In the genomic region with DNA sequence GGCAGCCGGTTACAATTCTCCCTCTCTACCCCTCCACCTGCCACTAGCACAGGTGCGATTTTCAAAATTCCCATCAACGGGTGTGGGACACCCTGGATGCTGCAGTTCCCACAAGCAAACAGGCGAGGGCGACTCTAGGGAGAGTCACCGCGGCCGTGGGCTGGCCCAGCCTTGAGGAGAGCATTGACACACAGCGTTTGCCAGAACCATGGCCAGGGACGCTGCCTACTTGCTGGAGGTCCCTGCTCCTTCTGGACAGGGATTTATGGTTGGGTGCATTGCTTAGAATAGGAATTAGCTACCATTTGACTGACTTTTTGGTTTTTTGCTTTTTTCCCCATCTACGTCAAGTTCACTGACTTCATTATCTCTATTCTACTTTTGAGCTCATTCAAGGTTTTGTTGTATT, we compare ENCODE assay signal across 8 cellular contexts. TPM values are rescaled to one million over a fixed set of nuclear protein-coding genes. Genes with fewer than 3 reads are reported as not detected.
DNase-seq lines count a peak whose midpoint lies in the region; ATAC-seq and TF ChIP-seq lines count a peak whose summit lies in the region.

No MANE protein-coding gene starts in this region.

- intact Hi-C loops in natural killer cell (cut with micrococcal nuclease) = loop anchor here (1.0 kb wide), 1 partner anchor 44 kb away; no protein-coding TSS in a partner anchor

- ATAC-seq in GM23338 = peak; percentile 96
- peak; percentile 71 to 89 (median 85) for ATAC-seq in natural killer cell
- peak; percentile 52 for ATAC-seq in thoracic aorta (ENCODE audit: insufficient number of reproducible peaks, low FRiP score, low read depth)
- no peak for ATAC-seq in GM19455 (IDR thresholded peaks at IDR 0.05; ENCODE audit: unreplicated experiment)

- H3K79me2 ChIP-seq in GM23338 (replicated peaks; ENCODE audit: insufficient read depth) = no peaks in the 10 kb centered on the region

- H3K9me3 ChIP-seq in thoracic aorta = no peaks in the 10 kb centered on the region

- H3K4me2 ChIP-seq in GM23338 = no peak overlapping the region

- H3K9me2 ChIP-seq in GM23338 (ENCODE audit: insufficient read depth) = no peaks in the 10 kb centered on the region

- DNase-seq in AG10803 (ENCODE audit: low read depth) (peak; percentile 51), GM23338 (ENCODE audit: low spot score) (peak; percentile 95), NCI-H748 (lab: John Stamatoyannopoulos, UW; ENCODE audit: unreplicated experiment) (peak; percentile 80), epithelial cell of esophagus (ENCODE audit: low read depth) (peak; percentile 79), natural killer cell (peak; percentile 33), thoracic aorta (ENCODE audit: low spot score) (no peak)
- DNase-seq in activated CD8-positive, alpha-beta memory T cell treated with anti-CD3 and anti-CD28 coated beads for 4 hours (ENCODE audit: low read depth in 2 of 2) = peak; percentile 7 to 14

- peaks cover 2% of the 10 kb centered on the region; the same call in 1 of the 3 replicates for H3K9me3 Mint-ChIP-seq in GM23338
- no peaks in the 10 kb centered on the region for H3K9me3 Mint-ChIP-seq in natural killer cell

- H3K27ac Mint-ChIP-seq in GM23338 = no peak overlapping the region
- no peak overlapping the region for H3K27ac Mint-ChIP-seq in natural killer cell

- no peak overlapping the region for H3K4me3 Mint-ChIP-seq in GM23338
- H3K4me3 Mint-ChIP-seq in natural killer cell = no peak overlapping the region

- H3K27me3 Mint-ChIP-seq in GM23338 (ENCODE audit: insufficient read depth, low read depth, poor library complexity) (peaks cover 13% of the 10 kb centered on the region), natural killer cell (ENCODE audit: low read depth in 2 of 2) (peaks cover 0 to 3% of the 10 kb centered on the region in 2 donors)

- no peak overlapping the region for H3K27ac ChIP-seq in GM23338 (ENCODE audit: low read depth)
- no peak overlapping the region for H3K27ac ChIP-seq in thoracic aorta

- H3F3A ChIP-seq in GM23338 (replicated peaks; ENCODE audit: low read depth) = no peaks in the 10 kb centered on the region

- H3K4me1 ChIP-seq in GM23338 (ENCODE audit: insufficient read depth) = no peaks in the 10 kb centered on the region
- no peaks in the 10 kb centered on the region for H3K4me1 ChIP-seq in thoracic aorta (ENCODE audit: control insufficient read depth in 1 of 2, low read depth in 2 of 2)

- H3K4me3 ChIP-seq in AG10803 (ENCODE audit: low read length) (no peak overlapping the region), GM23338 (no peak overlapping the region), epithelial cell of esophagus (ENCODE audit: low read length) (no peak overlapping the region), thoracic aorta (no peak overlapping the region)

- TF ChIP-seq CTCF in AG10803 (conservative IDR thresholded peaks at IDR 0.05; ENCODE audit: low read length) = peak; percentile 81
- peak; percentile 78 to 94 for TF ChIP-seq CTCF in GM23338 (conservative IDR thresholded peaks at IDR 0.05; ENCODE audit: low read depth in 2 of 2)
- peak; percentile 76 for TF ChIP-seq CTCF in epithelial cell of esophagus (IDR thresholded peaks at IDR 0.05; ENCODE audit: insufficient read depth, low read depth, low read length, missing control alignments)
- TF ChIP-seq CTCF in natural killer cell (IDR thresholded peaks at IDR 0.05) = peak; percentile 64
- TF ChIP-seq CTCF in thoracic aorta (IDR thresholded peaks at IDR 0.05) = peak; percentile 82

- H3K4me1 Mint-ChIP-seq in GM23338 (peaks cover 2% of the 10 kb centered on the region), natural killer cell (no peaks in the 10 kb centered on the region)

- no peak overlapping the region for H2AFZ ChIP-seq in GM23338

- H3K27me3 ChIP-seq in GM23338 (ENCODE audit: insufficient read depth) (no peaks in the 10 kb centered on the region), thoracic aorta (replicated peaks; ENCODE audit: insufficient read depth) (no peaks in the 10 kb centered on the region)

- H4K20me1 ChIP-seq in GM23338 (replicated peaks; ENCODE audit: insufficient read depth) = no peaks in the 10 kb centered on the region

- H3K36me3 ChIP-seq in GM23338 (ENCODE audit: insufficient read depth) (no peaks in the 10 kb centered on the region), thoracic aorta (no peaks in the 10 kb centered on the region)

- no peaks in the 10 kb centered on the region for H3K36me3 Mint-ChIP-seq in GM23338 (ENCODE audit: low read depth)
- H3K36me3 Mint-ChIP-seq in natural killer cell = no peaks in the 10 kb centered on the region

TF ChIP-seq in GM23338, 12 proteins besides CTCF, POLR2A, EP300 and RAD21 (continues in another document):
- TF ChIP-seq, protein P1, sequence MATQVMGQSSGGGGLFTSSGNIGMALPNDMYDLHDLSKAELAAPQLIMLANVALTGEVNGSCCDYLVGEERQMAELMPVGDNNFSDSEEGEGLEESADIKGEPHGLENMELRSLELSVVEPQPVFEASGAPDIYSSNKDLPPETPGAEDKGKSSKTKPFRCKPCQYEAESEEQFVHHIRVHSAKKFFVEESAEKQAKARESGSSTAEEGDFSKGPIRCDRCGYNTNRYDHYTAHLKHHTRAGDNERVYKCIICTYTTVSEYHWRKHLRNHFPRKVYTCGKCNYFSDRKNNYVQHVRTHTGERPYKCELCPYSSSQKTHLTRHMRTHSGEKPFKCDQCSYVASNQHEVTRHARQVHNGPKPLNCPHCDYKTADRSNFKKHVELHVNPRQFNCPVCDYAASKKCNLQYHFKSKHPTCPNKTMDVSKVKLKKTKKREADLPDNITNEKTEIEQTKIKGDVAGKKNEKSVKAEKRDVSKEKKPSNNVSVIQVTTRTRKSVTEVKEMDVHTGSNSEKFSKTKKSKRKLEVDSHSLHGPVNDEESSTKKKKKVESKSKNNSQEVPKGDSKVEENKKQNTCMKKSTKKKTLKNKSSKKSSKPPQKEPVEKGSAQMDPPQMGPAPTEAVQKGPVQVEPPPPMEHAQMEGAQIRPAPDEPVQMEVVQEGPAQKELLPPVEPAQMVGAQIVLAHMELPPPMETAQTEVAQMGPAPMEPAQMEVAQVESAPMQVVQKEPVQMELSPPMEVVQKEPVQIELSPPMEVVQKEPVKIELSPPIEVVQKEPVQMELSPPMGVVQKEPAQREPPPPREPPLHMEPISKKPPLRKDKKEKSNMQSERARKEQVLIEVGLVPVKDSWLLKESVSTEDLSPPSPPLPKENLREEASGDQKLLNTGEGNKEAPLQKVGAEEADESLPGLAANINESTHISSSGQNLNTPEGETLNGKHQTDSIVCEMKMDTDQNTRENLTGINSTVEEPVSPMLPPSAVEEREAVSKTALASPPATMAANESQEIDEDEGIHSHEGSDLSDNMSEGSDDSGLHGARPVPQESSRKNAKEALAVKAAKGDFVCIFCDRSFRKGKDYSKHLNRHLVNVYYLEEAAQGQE (IDR thresholded peaks at IDR 0.05; ENCODE audit: unreplicated experiment) = peak; percentile 65
- TF ChIP-seq CREB1 (CRISPR knock-in tag; IDR thresholded peaks at IDR 0.05; ENCODE audit: low read depth) = 0 out of 2 replicates have a peak, but pooled peaks have one; percentile 5
- TF ChIP-seq ETS1 (IDR thresholded peaks at IDR 0.05) = no peak

RNA-seq across cellular contexts. Expression of gene CLDN4, which starts 19.0 kb away (rescaled TPM):
- total RNA-seq in GM23338 (2014; rRNA removed; shearing (Covaris generic)) = 18.6 and 19.4 TPM in 2 replicates
- 11.6 and 16.5 TPM in 2 replicates for polyA plus RNA-seq in GM23338 (2016; fragmentation: Nextera tagmentation; extraction: Ambion mirVana)
- total RNA-seq in natural killer cell (under 1 TPM; 0.09 to 0.30 (median 0.20) TPM), thoracic aorta (under 1 TPM in 1 of 2 donors, not detected in 1; 0.99 TPM)

RNA-seq across cellular contexts. Expression of gene METTL27, which starts 30.6 kb away (rescaled TPM):
- total RNA-seq in GM23338 (2014; rRNA removed; shearing (Covaris generic)) = 5.9 and 11.0 TPM in 2 replicates
- 7.2 and 10.1 TPM in 2 replicates for polyA plus RNA-seq in GM23338 (2016; fragmentation: Nextera tagmentation; extraction: Ambion mirVana)
- total RNA-seq in natural killer cell (1 to 10 TPM in 1 of 3 donors, not detected in 2; 1.2 TPM), thoracic aorta (1 to 10 TPM in 1 of 2 donors, not detected in 1; 1.2 TPM)

RNA-seq across cellular contexts. Expression of gene CLDN3, which starts 41.7 kb away (rescaled TPM):
- total RNA-seq in GM23338 (2014; rRNA removed; shearing (Covaris generic)) = 24.1 and 27.7 TPM in 2 replicates
- polyA plus RNA-seq in GM23338 (2016; fragmentation: Nextera tagmentation; extraction: Ambion mirVana) = 20.1 and 21.4 TPM in 2 replicates
- total RNA-seq in natural killer cell = not detected
- not detected for total RNA-seq in thoracic aorta

RNA-seq across cellular contexts. Expression of gene TMEM270, which starts 49.2 kb away (rescaled TPM):
- not detected in 2 replicates for total RNA-seq in GM23338 (2014; rRNA removed; shearing (Covaris generic))
- polyA plus RNA-seq in GM23338 (2016; fragmentation: Nextera tagmentation; extraction: Ambion mirVana) = not detected in 2 replicates
- total RNA-seq in natural killer cell (not detected), thoracic aorta (not detected)

Comparison
In these comparisons a context has a peak if more than half of its experiments do, and no peak if none do; other contexts are left out.
1. RNA of gene CLDN3, which starts 41.7 kb away (total RNA-seq): 24.1 to 27.7 TPM in GM23338; not detected in natural killer cell and not detected in thoracic aorta; every median in the first group is over 10 times any median in the second.
2. Peak in every context shown above with its lines, with median percentiles within 50 percentile points of each other: CTCF ChIP-seq.